Comparison of ENCODE assay signal across 1 cellular context in genomic region chr15:80068578-80068977, GRCh38.
A peak's percentile ranks its signal among the peaks of the same experiment; 100 is the strongest.
TF ChIP-seq lines count a peak whose summit lies in the region.

No MANE protein-coding gene starts in this region.

TF ChIP-seq in GM12878, 131 proteins besides CTCF, POLR2A, EP300 and RAD21:
- TF ChIP-seq GATAD2B (conservative IDR thresholded peaks at IDR 0.05; ENCODE audit: low read depth) (no peak), ZZZ3 (IDR thresholded peaks at IDR 0.05; ENCODE audit: control insufficient read depth, insufficient read length, low read depth) (no peak), RUNX3 (IDR thresholded peaks at IDR 0.05; ENCODE audit: low read length) (peak; percentile 74)
